31 cellular contexts compared by ENCODE assay signal in the genomic region with DNA sequence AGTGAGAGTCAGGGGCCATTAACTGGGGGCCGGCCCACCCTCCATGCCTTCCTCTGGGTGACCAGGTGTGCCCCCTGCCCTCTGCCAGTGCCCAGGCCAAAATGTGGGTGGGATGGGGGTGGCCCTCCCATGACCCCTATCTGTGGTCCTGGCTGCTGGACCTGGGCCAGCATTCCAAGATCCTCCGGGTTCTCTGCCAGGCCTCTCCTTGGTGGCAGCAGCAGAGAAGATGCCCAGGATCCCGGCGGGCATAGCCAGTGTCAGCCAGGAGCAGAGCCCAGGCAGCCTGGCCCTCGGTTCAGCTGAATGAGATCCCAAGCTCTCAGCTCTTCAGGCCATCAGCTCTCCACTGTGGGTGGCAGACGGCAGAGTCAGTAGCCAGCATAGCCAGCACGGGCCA. TPM values are rescaled to one million over a fixed set of nuclear protein-coding genes. Genes with fewer than 3 reads are reported as not detected.
"Had no signal": no experiment of that assay in that cellular context is flagged by ENCODE, and none has a peak within 500 bp of the region (broad histone marks: within the 10 kb centered on the region; RNA-seq: fewer than 3 reads in every experiment).

No MANE protein-coding gene starts in this region.

- ATAC-seq: activated CD8-positive, alpha-beta memory T cell treated with anti-CD3 and anti-CD28 coated beads, Interleukin-2, amount 10 ng/mL, durations not matched to agents 7 days and 5 days; activated T-helper 17 cell treated with anti-CD3 and anti-CD28 coated beads, Interleukin-2, amount 50 U/mL, for 72 hours; foreskin keratinocyte; left lobe of liver; stimulated activated effector memory CD8-positive, alpha-beta T cell treated with anti-CD3 and anti-CD28 coated beads, Interleukin-12 subunit alpha, Interleukin-12 subunit beta, amount 100 ng/mL, for 72 hours; stimulated activated naive CD8-positive, alpha-beta T cell treated with anti-CD3 and anti-CD28 coated beads, Interleukin-15, amount 100 ng/mL, for 72 hours; T-helper 17 cell had no signal

- H3K36me3 ChIP-seq: ascending aorta, brain microvascular endothelial cell, neural progenitor cell, prostate gland, right atrium auricular region, vagina had no signal

- H3K27ac ChIP-seq: ascending aorta, brain microvascular endothelial cell, foreskin keratinocyte, neural progenitor cell, prostate gland, right atrium auricular region, SK-N-MC, vagina had no signal

- H3K4me3 ChIP-seq: ascending aorta, neural progenitor cell, prostate gland, right atrium auricular region, SK-N-MC, vagina had no signal

- H3K27me3 ChIP-seq: ascending aorta, brain microvascular endothelial cell, foreskin keratinocyte, neural progenitor cell, right atrium auricular region, vagina had no signal

- H3K4me2 ChIP-seq: neural progenitor cell had no signal

- H3K9me3 ChIP-seq: prostate gland had no signal

- H2AFZ ChIP-seq: neural progenitor cell had no signal

- H3K4me1 ChIP-seq: ascending aorta, foreskin keratinocyte, neural progenitor cell, prostate gland, right atrium auricular region, vagina had no signal

- DNase-seq: activated CD4-positive, alpha-beta memory T cell treated with anti-CD3 and anti-CD28 coated beads, Interleukin-2, amount 10 ng/mL, durations not matched to agents 7 days and 5 days; activated CD4-positive, alpha-beta T cell treated with anti-CD3 and anti-CD28 coated beads, Interleukin-2, amount 10 ng/mL, durations not matched to agents 24 days and 14 days; activated CD8-positive, alpha-beta memory T cell treated with anti-CD3 and anti-CD28 coated beads, Interleukin-2, amount 10 ng/mL, durations not matched to agents 7 days and 5 days; activated naive CD4-positive, alpha-beta T cell; activated T-cell treated with anti-CD3 and anti-CD28 coated beads, Interleukin-2, amount 50 U/mL, for 24 hours; brain microvascular endothelial cell; central memory CD4-positive, alpha-beta T cell; effector memory CD4-positive, alpha-beta T cell; foreskin keratinocyte; mesenchymal stem cell; naive B cell; stimulated activated CD4-positive, alpha-beta T cell treated with anti-CD3 and anti-CD28 coated beads, Interleukin-1b, Interleukin-23, amount 100 ng/mL, for 48 hours; stimulated activated naive CD8-positive, alpha-beta T cell treated with anti-CD3 and anti-CD28 coated beads, Interleukin-15, amount 100 ng/mL, for 72 hours; SW 1271; T-helper 17 cell; trophoblast cell had no signal

RNA-seq across cellular contexts. Expression of a gene that starts 31.3 kb away (rescaled TPM):
- total RNA-seq: activated CD4-positive, alpha-beta memory T cell treated with anti-CD3 and anti-CD28 coated beads, Interleukin-2, amount 10 ng/mL, durations not matched to agents 7 days and 5 days; activated CD4-positive, alpha-beta T cell treated with anti-CD3 and anti-CD28 coated beads, Interleukin-2, amount 10 ng/mL, durations not matched to agents 24 days and 14 days; activated CD8-positive, alpha-beta memory T cell treated with anti-CD3 and anti-CD28 coated beads, Interleukin-2, amount 10 ng/mL, durations not matched to agents 7 days and 5 days; activated T-helper 17 cell treated with anti-CD3 and anti-CD28 coated beads, Interleukin-2, amount 50 U/mL, for 72 hours; ascending aorta; dermis microvascular lymphatic vessel endothelial cell; foreskin keratinocyte; glomerular endothelial cell; kidney epithelial cell; left lobe of liver; mucosa of gallbladder; osteocyte; right atrium auricular region; skeletal muscle tissue; T-helper 17 cell; vagina had no signal
